Comparison of ENCODE assay signal across 9 cellular contexts in genomic region chr20:57509665-57510237, GRCh38. TPM values are rescaled to one million over a fixed set of nuclear protein-coding genes. Genes with fewer than 3 reads are reported as not detected.
DNase-seq lines count a peak whose midpoint lies in the region; ATAC-seq and TF ChIP-seq lines count a peak whose summit lies in the region.
"Had no signal": no experiment of that assay in that cellular context is flagged by ENCODE, and none has a peak within 500 bp of the region (broad histone marks: within the 10 kb centered on the region; RNA-seq: fewer than 3 reads in every experiment).

No MANE protein-coding gene starts in this region.

- H3K4me3 ChIP-seq in AG09309 (ENCODE audit: control insufficient read depth, low read depth, low read length) = no peak overlapping the region
- H3K4me3 ChIP-seq in right cardiac atrium (ENCODE audit: low read length) = no peak overlapping the region
- H3K4me3 ChIP-seq: SJSA1 had no signal

- no peak overlapping the region for H3K27ac ChIP-seq in right cardiac atrium (ENCODE audit: low read length)
- H3K27ac ChIP-seq: SJSA1 had no signal

- WGBS in right cardiac atrium = 55% methylated on average over 5 of the region's 5 CpGs

- TF ChIP-seq CTCF in AG09309 (IDR thresholded peaks at IDR 0.05; ENCODE audit: control insufficient read depth, insufficient read depth, low read depth, low read length, missing control alignments) = peak; percentile 56
- peak; percentile 47 for TF ChIP-seq CTCF in GM20000 (IDR thresholded peaks at IDR 0.05; ENCODE audit: extremely low read depth, missing control alignments)

- ATAC-seq in right cardiac atrium = peak in 1 of 2 donors; percentile 49
- ATAC-seq in GM21515 (IDR thresholded peaks at IDR 0.05; ENCODE audit: unreplicated experiment) = no peak
- no peak for ATAC-seq in GM19395 (IDR thresholded peaks at IDR 0.05; ENCODE audit: unreplicated experiment)

- H3K4me1 ChIP-seq in right cardiac atrium (ENCODE audit: control insufficient read depth, insufficient read depth, low read length) = no peaks in the 10 kb centered on the region

- DNase-seq in AG09309 (ENCODE audit: low read depth) (no peak), GM20000 (ENCODE audit: low spot score) (peak; percentile 48), SHP77 (lab: John Stamatoyannopoulos, UW) (peak; percentile 51 to 52), right cardiac atrium (peak in 2 of 3 donors; percentile 53 to 57), NCI-H748 (lab: John Stamatoyannopoulos, UW; ENCODE audit: unreplicated experiment) (no peak), cerebellum (ENCODE audit: low spot score) (no peak)

- no peaks in the 10 kb centered on the region for H3K9me3 ChIP-seq in right cardiac atrium (ENCODE audit: control insufficient read depth, low read length)
- H3K9me3 ChIP-seq: SJSA1 had no signal

- intact Hi-C loops in right cardiac atrium (cut with DNase I) = loop anchor here in 2 of 4 donors (5.0 kb wide), 3 partner anchors 83 to 703 kb away; no protein-coding TSS in a partner anchor

- no peaks in the 10 kb centered on the region for H3K27me3 ChIP-seq in right cardiac atrium (ENCODE audit: control insufficient read depth, insufficient read depth)

RNA-seq across cellular contexts. Expression of gene CTCFL, which starts 15.2 kb away (rescaled TPM):
- total RNA-seq in right cardiac atrium (not detected), cerebellum (not detected)
- polyA plus RNA-seq in right cardiac atrium = not detected
- total RNA-seq: SJSA1 had no signal

RNA-seq across cellular contexts. Expression of gene PCK1, which starts 51.2 kb away (rescaled TPM):
- 1 to 10 TPM in 1 of 4 donors, under 1 TPM in 3; 0.25 to 4.1 (median 0.61) TPM for total RNA-seq in right cardiac atrium
- 1.0 TPM for polyA plus RNA-seq in right cardiac atrium
- 0.73 TPM for total RNA-seq in cerebellum
- total RNA-seq: SJSA1 had no signal

Comparison
In these comparisons a context has a peak if more than half of its experiments do, and no peak if none do; other contexts are left out.
1. DNase-seq: peak in GM20000 (single experiment), SHP77 (2 of 2) and right cardiac atrium (2 of 3); none in AG09309 (single experiment), NCI-H748 (single experiment) and cerebellum (single experiment).